Comparison of ENCODE assay signal across 2 cellular contexts in genomic region chr1:7327849-7328248, GRCh38.
TF ChIP-seq lines count a peak whose summit lies in the region.

No MANE protein-coding gene starts in this region.

TF ChIP-seq in HEK293, 187 proteins besides CTCF, POLR2A, EP300 and RAD21 (continued from another document):
- TF ChIP-seq REST (tag by site-specific recombination; IDR thresholded peaks at IDR 0.05) = no peak
- TF ChIP-seq KLF17 (tag by site-specific recombination; IDR thresholded peaks at IDR 0.05) = no peak

TF ChIP-seq in SK-N-SH, 30 proteins besides CTCF, POLR2A, EP300 and RAD21 (continued from another document):
- TF ChIP-seq TCF12 (IDR thresholded peaks at IDR 0.05) (no peak), TAF1 (IDR thresholded peaks at IDR 0.05; ENCODE audit: borderline replicate concordance, low read depth, low read length) (no peak), MAX (IDR thresholded peaks at IDR 0.05; ENCODE audit: low read depth) (no peak), FOSL2 (IDR thresholded peaks at IDR 0.05; ENCODE audit: borderline replicate concordance, low read depth) (no peak), SMC3 (IDR thresholded peaks at IDR 0.05; ENCODE audit: low read depth, low read length) (no peak), ZBTB33 (IDR thresholded peaks at IDR 0.05; ENCODE audit: borderline replicate concordance, low read depth) (no peak), POLR2AphosphoS5 (IDR thresholded peaks at IDR 0.05; ENCODE audit: low read depth, low read length) (no peak), GABPA (IDR thresholded peaks at IDR 0.05; ENCODE audit: low read depth) (no peak)
TF ChIP-seq in SK-N-SH: peak in this region for 0.
